Comparison of ENCODE assay signal across 13 cellular contexts in genomic region chr20:4234128-4234527, GRCh38. TPM values are rescaled to one million over a fixed set of nuclear protein-coding genes. Genes with fewer than 3 reads are reported as not detected.
DNase-seq lines count a peak whose midpoint lies in the region; ATAC-seq and TF ChIP-seq lines count a peak whose summit lies in the region.
"Had no signal": no experiment of that assay in that cellular context is flagged by ENCODE, and none has a peak within 500 bp of the region (broad histone marks: within the 10 kb centered on the region; RNA-seq: fewer than 3 reads in every experiment).

No MANE protein-coding gene starts in this region.

- H3K4me1 Mint-ChIP-seq in activated CD4-positive, alpha-beta T cell treated with anti-CD3 and anti-CD28 coated beads, Interleukin-2, amount 10 ng/mL, durations not matched to agents 24 days and 14 days = no peaks in the 10 kb centered on the region
- H3K4me1 Mint-ChIP-seq: activated naive CD8-positive, alpha-beta T cell treated with anti-CD3 and anti-CD28 coated beads, Interleukin-2, amount 50 U/mL, for 24 hours had no signal

- H3K9ac ChIP-seq in mammary epithelial cell (ENCODE audit: insufficient read depth, low read length) = no peak overlapping the region
- H3K9ac ChIP-seq: KMS-11 had no signal

- H3K4me3 Mint-ChIP-seq in activated CD4-positive, alpha-beta T cell treated with anti-CD3 and anti-CD28 coated beads, Interleukin-2, amount 10 ng/mL, durations not matched to agents 24 days and 14 days = no peak overlapping the region
- H3K4me3 Mint-ChIP-seq: activated naive CD8-positive, alpha-beta T cell treated with anti-CD3 and anti-CD28 coated beads, Interleukin-2, amount 50 U/mL, for 24 hours had no signal

- in situ Hi-C loops in mammary epithelial cell (cut with MboI; ENCODE audit: low sequenced_read_pairs in 2 of 2) = no loop called here

- TF ChIP-seq CTCF in mammary epithelial cell (conservative IDR thresholded peaks at IDR 0.05 in 1 of 2, IDR thresholded peaks at IDR 0.05 in 1 of 2; ENCODE audit: extremely low read depth in 1 of 2, insufficient read depth in 1 of 2, low read depth in 1 of 2, low read length in 2 of 2) = no peak

- dilution Hi-C loops in mammary epithelial cell (cut with HindIII; ENCODE audit: low sequenced_read_pairs) = loop anchor here (5.0 kb wide), 1 partner anchor 73 kb away; no protein-coding TSS in a partner anchor

- H3K79me2 ChIP-seq in mammary epithelial cell (ENCODE audit: insufficient read depth, low read length) = no peaks in the 10 kb centered on the region

- H3K27me3 ChIP-seq in MG63 (no peaks in the 10 kb centered on the region), mammary epithelial cell (ENCODE audit: insufficient read depth, low read length) (no peaks in the 10 kb centered on the region)
- H3K27me3 ChIP-seq: tibial nerve had no signal

- peaks cover 10% of the 10 kb centered on the region for H3K27me3 Mint-ChIP-seq in activated CD4-positive, alpha-beta T cell treated with anti-CD3 and anti-CD28 coated beads, Interleukin-2, amount 10 ng/mL, durations not matched to agents 24 days and 14 days

- 49% methylated on average over 4 of the region's 4 CpGs for WGBS in mammary epithelial cell (ENCODE audit: low coverage, missing lambda C conversion rate)

- no peaks in the 10 kb centered on the region for H3K36me3 Mint-ChIP-seq in activated CD4-positive, alpha-beta T cell treated with anti-CD3 and anti-CD28 coated beads, Interleukin-2, amount 10 ng/mL, durations not matched to agents 24 days and 14 days (ENCODE audit: low read depth)

- H3K36me3 ChIP-seq in MG63 (no peaks in the 10 kb centered on the region), mammary epithelial cell (ENCODE audit: insufficient read depth, low read length) (no peaks in the 10 kb centered on the region)
- H3K36me3 ChIP-seq: tibial nerve had no signal

- peak; percentile 87 for DNase-seq in A172 (ENCODE audit: low spot score)
- DNase-seq in MG63 = peak; percentile 9
- DNase-seq in mammary epithelial cell = peak; percentile 45
- peak; percentile 33 for DNase-seq in medulla oblongata (ENCODE audit: extremely low spot score)
- DNase-seq in activated T-cell treated with anti-CD3 and anti-CD28 coated beads, Interleukin-2, amount 50 U/mL, for 1 hour = no peak
- no peak for DNase-seq in activated CD4-positive, alpha-beta T cell treated with anti-CD3 and anti-CD28 coated beads, Interleukin-2, amount 10 ng/mL, durations not matched to agents 24 days and 14 days
- DNase-seq in caudate nucleus (lab: John Stamatoyannopoulos, UW) = no peak
- DNase-seq: activated naive CD8-positive, alpha-beta T cell treated with anti-CD3 and anti-CD28 coated beads, Interleukin-2, amount 50 U/mL, for 24 hours; NCI-H2171 treated with DMSO at 0.1 percent for 48 hours; RPMI8226 had no signal

- H4K20me1 ChIP-seq in mammary epithelial cell (ENCODE audit: insufficient read depth, low read length) = no peaks in the 10 kb centered on the region

- CTCF ChIA-PET in mammary epithelial cell (lab: Charles Lee; ENCODE audit: low non-redundant PET) = no interaction called here

- H3K4me1 ChIP-seq in mammary epithelial cell (ENCODE audit: insufficient read depth, low read length) = no peaks in the 10 kb centered on the region

- H3K27ac ChIP-seq in mammary epithelial cell (ENCODE audit: insufficient read depth, low read depth, low read length) (no peak overlapping the region), caudate nucleus (ENCODE audit: low read depth, low read length) (no peak overlapping the region)
- H3K27ac ChIP-seq: KMS-11, tibial nerve had no signal

- no peaks in the 10 kb centered on the region for H3K9me3 Mint-ChIP-seq in activated CD4-positive, alpha-beta T cell treated with anti-CD3 and anti-CD28 coated beads, Interleukin-2, amount 10 ng/mL, durations not matched to agents 24 days and 14 days
- H3K9me3 Mint-ChIP-seq: activated naive CD8-positive, alpha-beta T cell treated with anti-CD3 and anti-CD28 coated beads, Interleukin-2, amount 50 U/mL, for 24 hours had no signal

- H3K9me3 ChIP-seq in MG63 = no peaks in the 10 kb centered on the region; the same call in 1 of the 2 replicates
- H3K9me3 ChIP-seq in mammary epithelial cell (replicated peaks; ENCODE audit: insufficient read depth, low read length) = no peaks in the 10 kb centered on the region

- intact Hi-C loops in mammary epithelial cell (cut with micrococcal nuclease) = no loop called here
- intact Hi-C loops in activated CD4-positive, alpha-beta T cell treated with anti-CD3 and anti-CD28 coated beads, Interleukin-2, amount 10 ng/mL, durations not matched to agents 24 days and 14 days (cut with micrococcal nuclease) = no loop called here

- ATAC-seq in GM19452 (IDR thresholded peaks at IDR 0.05; ENCODE audit: unreplicated experiment) = no peak
- ATAC-seq: activated naive CD8-positive, alpha-beta T cell treated with anti-CD3 and anti-CD28 coated beads, Interleukin-2, amount 50 U/mL, for 24 hours had no signal

- BruUV-seq in mammary epithelial cell (replicated peaks; lab: Mats Ljungman, UMichigan) = no TSS peak

- no peak overlapping the region for H3K27ac Mint-ChIP-seq in activated CD4-positive, alpha-beta T cell treated with anti-CD3 and anti-CD28 coated beads, Interleukin-2, amount 10 ng/mL, durations not matched to agents 24 days and 14 days
- H3K27ac Mint-ChIP-seq: activated naive CD8-positive, alpha-beta T cell treated with anti-CD3 and anti-CD28 coated beads, Interleukin-2, amount 50 U/mL, for 24 hours had no signal

- no peak overlapping the region for H3K4me3 ChIP-seq in MG63
- H3K4me3 ChIP-seq in mammary epithelial cell (replicated peaks in 1 of 3; ENCODE audit: insufficient read depth in 1 of 3, low read depth in 2 of 3, low read length in 3 of 3) = no peak overlapping the region
- H3K4me3 ChIP-seq: tibial nerve had no signal

- no peak overlapping the region for H3K4me2 ChIP-seq in mammary epithelial cell (ENCODE audit: insufficient read depth, low read depth, low read length)
- H3K4me2 ChIP-seq: KMS-11 had no signal

- no peak overlapping the region for H2AFZ ChIP-seq in mammary epithelial cell (ENCODE audit: low read depth, low read length)

RNA-seq across cellular contexts. Expression of gene ADRA1D, which starts 15.0 kb away (rescaled TPM):
- total RNA-seq in A172 (2014; rRNA removed; shearing (Covaris generic)) = 1.9 and 2.2 TPM in 2 replicates
- total RNA-seq in MG63 (2014; rRNA removed; shearing (Covaris generic); ENCODE audit: low replicate concordance) = 0.10 TPM in 1 of 2 replicates, not detected in the other
- 1 to 10 TPM in 1 of 2 donors, under 1 TPM in 1; 0.33 to 1.1 TPM for total RNA-seq in mammary epithelial cell
- 0.31 TPM for polyA plus RNA-seq in mammary epithelial cell
- not detected for polyA minus RNA-seq in mammary epithelial cell
- total RNA-seq in activated CD4-positive, alpha-beta T cell treated with anti-CD3 and anti-CD28 coated beads, Interleukin-2, amount 10 ng/mL, durations not matched to agents 24 days and 14 days = not detected in 2 replicates

Comparison
In these comparisons a context has a peak if more than half of its experiments do, and no peak if none do; other contexts are left out.
1. DNase-seq: peak in A172 (single experiment), MG63 (single experiment), mammary epithelial cell (single experiment) and medulla oblongata (single experiment); none in activated T-cell treated with anti-CD3 and anti-CD28 coated beads, Interleukin-2, amount 50 U/mL, for 1 hour (single experiment), activated CD4-positive, alpha-beta T cell treated with anti-CD3 and anti-CD28 coated beads, Interleukin-2, amount 10 ng/mL, durations not matched to agents 24 days and 14 days (single experiment) and caudate nucleus (0 of 61).